10 cellular contexts compared by ENCODE assay signal in genomic region chr9:89137548-89138462, GRCh38. TPM values are rescaled to one million over a fixed set of nuclear protein-coding genes. Genes with fewer than 3 reads are reported as not detected.
DNase-seq lines count a peak whose midpoint lies in the region; ATAC-seq and TF ChIP-seq lines count a peak whose summit lies in the region.
"Had no signal": no experiment of that assay in that cellular context is flagged by ENCODE, and none has a peak within 500 bp of the region (broad histone marks: within the 10 kb centered on the region; RNA-seq: fewer than 3 reads in every experiment).

No MANE protein-coding gene starts in this region.

- peak; percentile 20 for DNase-seq in activated T-cell treated with anti-CD3 and anti-CD28 coated beads for 24 hours (ENCODE audit: low read depth)
- DNase-seq in activated T-cell treated with anti-CD3 and anti-CD28 coated beads, Interleukin-2, amount 50 U/mL, for 24 hours, result no peak
- peak; percentile 42 to 55 for DNase-seq in breast epithelium (ENCODE audit: low spot score in 2 of 2)
- peak; percentile 50 for DNase-seq in lung (ENCODE audit: low spot score)
- peak in 1 of 2 donors; percentile 29 for DNase-seq in upper lobe of left lung
- DNase-seq: CD4-positive, alpha-beta memory T cell; T-helper 2 cell had no signal

- no peaks in the 10 kb centered on the region for H3K27me3 ChIP-seq in breast epithelium
- H3K27me3 ChIP-seq in lung (ENCODE audit: control insufficient read depth, insufficient read depth), result no peaks in the 10 kb centered on the region
- H3K27me3 ChIP-seq in upper lobe of left lung, result no peaks in the 10 kb centered on the region

- peaks cover 13% of the 10 kb centered on the region for H3K27me3 Mint-ChIP-seq in activated T-cell treated with anti-CD3 and anti-CD28 coated beads, Interleukin-2, amount 50 U/mL, for 24 hours

- H3K27ac ChIP-seq in breast epithelium, result peak overlapping the region; percentile 15 to 27
- H3K27ac ChIP-seq in lung (ENCODE audit: low read depth in 1 of 2, low read length in 1 of 2), result peak overlapping the region in 1 of 2 donors; percentile 47
- peak overlapping the region in 1 of 4 donors; percentile 57 for H3K27ac ChIP-seq in upper lobe of left lung

- H3K9me3 ChIP-seq in breast epithelium (no peaks in the 10 kb centered on the region), lung (ENCODE audit: control insufficient read depth in 2 of 2, insufficient read depth in 1 of 2, low read length in 1 of 2) (peaks cover 0 to 3% of the 10 kb centered on the region in 2 donors), upper lobe of left lung (peaks cover 0 to 4% (median 0%) of the 10 kb centered on the region in 4 donors)

- TF ChIP-seq POLR2A in breast epithelium (IDR thresholded peaks at IDR 0.05), result no peak
- TF ChIP-seq POLR2A in upper lobe of left lung (IDR thresholded peaks at IDR 0.05), result no peak

- H3K4me3 Mint-ChIP-seq in activated T-cell treated with anti-CD3 and anti-CD28 coated beads, Interleukin-2, amount 50 U/mL, for 24 hours, result no peak overlapping the region
- H3K4me3 Mint-ChIP-seq: CD4-positive, alpha-beta memory T cell had no signal

- no peak overlapping the region for H3K27ac Mint-ChIP-seq in activated T-cell treated with anti-CD3 and anti-CD28 coated beads, Interleukin-2, amount 50 U/mL, for 24 hours

- H3K4me3 ChIP-seq in breast epithelium (no peak overlapping the region), lung (no peak overlapping the region), upper lobe of left lung (no peak overlapping the region)

- no peaks in the 10 kb centered on the region for H3K36me3 Mint-ChIP-seq in activated T-cell treated with anti-CD3 and anti-CD28 coated beads, Interleukin-2, amount 50 U/mL, for 24 hours (ENCODE audit: low read depth)
- H3K36me3 Mint-ChIP-seq: CD4-positive, alpha-beta memory T cell had no signal

- H3K4me1 ChIP-seq in breast epithelium (peaks cover 0 to 7% of the 10 kb centered on the region in 2 donors), lung (ENCODE audit: control insufficient read depth in 2 of 2, insufficient read depth in 2 of 2, low read length in 2 of 2) (peaks cover 0 to 2% of the 10 kb centered on the region in 2 donors), upper lobe of left lung (peaks cover 0 to 11% (median 7%) of the 10 kb centered on the region in 4 donors)

- H3K4me1 Mint-ChIP-seq in activated T-cell treated with anti-CD3 and anti-CD28 coated beads, Interleukin-2, amount 50 U/mL, for 24 hours (ENCODE audit: low read depth), result peaks cover 9% of the 10 kb centered on the region
- H3K4me1 Mint-ChIP-seq: CD4-positive, alpha-beta memory T cell had no signal

- intact Hi-C loops in breast epithelium (cut with DNase I; ENCODE audit: low total_unique reads), result no loop called here

- TF ChIP-seq EP300 in upper lobe of left lung (IDR thresholded peaks at IDR 0.05), result no peak

- peaks cover 10% of the 10 kb centered on the region for H3K9me3 Mint-ChIP-seq in activated T-cell treated with anti-CD3 and anti-CD28 coated beads, Interleukin-2, amount 50 U/mL, for 24 hours

- peak; percentile 74 for ATAC-seq in lung (ENCODE audit: insufficient read depth, low FRiP score)
- peak; percentile 51 to 90 for ATAC-seq in upper lobe of left lung (ENCODE audit: low FRiP score in 2 of 2)
- no peak for ATAC-seq in GM19328 (IDR thresholded peaks at IDR 0.05; ENCODE audit: unreplicated experiment)
- ATAC-seq in GM21576 (IDR thresholded peaks at IDR 0.05; ENCODE audit: unreplicated experiment), result no peak
- no peak for ATAC-seq in GM18519 (IDR thresholded peaks at IDR 0.05; ENCODE audit: low FRiP score, unreplicated experiment)

- WGBS in lung, 2 donors, result 57 to 71% methylated on average over 8 of the region's 8 CpGs
- WGBS in upper lobe of left lung, 2 donors, result 55 to 59% methylated on average over 8 of the region's 8 CpGs

- no peaks in the 10 kb centered on the region for H3K36me3 ChIP-seq in breast epithelium
- no peaks in the 10 kb centered on the region for H3K36me3 ChIP-seq in lung (ENCODE audit: control insufficient read depth in 2 of 2, insufficient read depth in 2 of 2, low read length in 2 of 2)
- H3K36me3 ChIP-seq in upper lobe of left lung, result no peaks in the 10 kb centered on the region

- TF ChIP-seq CTCF in breast epithelium (IDR thresholded peaks at IDR 0.05), result no peak
- TF ChIP-seq CTCF in lung (IDR thresholded peaks at IDR 0.05; ENCODE audit: control extremely low read depth, extremely low read depth), result no peak
- no peak for TF ChIP-seq CTCF in upper lobe of left lung (IDR thresholded peaks at IDR 0.05)

RNA-seq across cellular contexts. Expression of gene SHC3, which starts 40.8 kb away (rescaled TPM):
- total RNA-seq in breast epithelium (1 to 10 TPM; 1.0 to 6.7 (median 2.3) TPM), lung (10 to 100 TPM in 1 of 2 donors, 1 to 10 TPM in 1; 3.8 to 19.2 TPM), upper lobe of left lung (10 to 100 TPM; 11.0 to 22.0 (median 14.0) TPM)
- 1 to 10 TPM; 1.8 to 4.2 TPM for polyA plus RNA-seq in lung
- polyA plus RNA-seq: CD4-positive, alpha-beta memory T cell had no signal

Comparison
In these comparisons a context has a peak if more than half of its experiments do, and no peak if none do; other contexts are left out.
1. ATAC-seq: peak in lung (single experiment) and upper lobe of left lung (2 of 2); none in GM19328 (single experiment), GM21576 (single experiment) and GM18519 (single experiment).